17 cellular contexts compared by ENCODE assay signal in the genomic region with DNA sequence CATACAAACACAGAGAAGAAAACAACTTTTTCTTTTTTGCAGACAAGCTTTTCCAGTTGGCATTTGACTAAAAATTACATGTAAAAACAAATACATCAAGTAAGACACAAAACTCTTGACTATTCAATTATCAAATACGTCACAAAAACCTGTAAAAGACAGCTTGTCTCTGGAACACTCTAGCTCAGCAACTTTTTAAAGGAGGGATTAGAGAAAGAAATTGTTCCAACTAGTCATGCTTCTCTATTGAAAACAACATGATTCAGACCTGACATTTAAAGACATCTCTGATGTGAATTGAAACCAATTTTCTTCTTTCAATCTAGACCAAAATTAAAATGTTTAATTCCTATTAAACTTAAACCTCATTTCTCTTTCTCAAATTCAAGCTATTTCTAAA.
"Had no signal": no experiment of that assay in that cellular context is flagged by ENCODE, and none has a peak within 500 bp of the region (broad histone marks: within the 10 kb centered on the region; RNA-seq: fewer than 3 reads in every experiment).

No MANE protein-coding gene starts in this region.

- H3K4me3 Mint-ChIP-seq: central memory CD8-positive, alpha-beta T cell; nephron progenitor cell had no signal

- H3K4me1 Mint-ChIP-seq: nephron progenitor cell had no signal

- H3K27me3 Mint-ChIP-seq: central memory CD8-positive, alpha-beta T cell had no signal

- H3K9me3 Mint-ChIP-seq: central memory CD8-positive, alpha-beta T cell; nephron progenitor cell had no signal

- H3K27ac Mint-ChIP-seq: nephron progenitor cell had no signal

- H3K4me3 ChIP-seq: body of pancreas, psoas muscle, SJSA1, upper lobe of right lung had no signal

- DNase-seq: activated CD4-positive, alpha-beta T cell treated with anti-CD3 and anti-CD28 coated beads for 4 hours; activated CD8-positive, alpha-beta memory T cell treated with anti-CD3 and anti-CD28 coated beads for 24 hours; activated naive CD4-positive, alpha-beta T cell; amniotic stem cell; body of pancreas; cortex of kidney; effector CD8-positive, alpha-beta T cell; head of caudate nucleus; mammary epithelial cell; nephron progenitor cell; psoas muscle; stimulated activated CD4-positive, alpha-beta T cell treated with anti-CD3 and anti-CD28 coated beads, Interleukin-2, amount 100 ng/mL, for 24 hours; stimulated activated naive CD4-positive, alpha-beta T cell; upper lobe of right lung had no signal

- ATAC-seq: body of pancreas, sciatic nerve, upper lobe of right lung had no signal
